In genomic region chr17:7252176-7253043, GRCh38 we compare ENCODE assay signal across 8 cellular contexts. TPM values are rescaled to one million over a fixed set of nuclear protein-coding genes. Genes with fewer than 3 reads are reported as not detected.
DNase-seq lines count a peak whose midpoint lies in the region; ATAC-seq and TF ChIP-seq lines count a peak whose summit lies in the region.

A gene with protein sequence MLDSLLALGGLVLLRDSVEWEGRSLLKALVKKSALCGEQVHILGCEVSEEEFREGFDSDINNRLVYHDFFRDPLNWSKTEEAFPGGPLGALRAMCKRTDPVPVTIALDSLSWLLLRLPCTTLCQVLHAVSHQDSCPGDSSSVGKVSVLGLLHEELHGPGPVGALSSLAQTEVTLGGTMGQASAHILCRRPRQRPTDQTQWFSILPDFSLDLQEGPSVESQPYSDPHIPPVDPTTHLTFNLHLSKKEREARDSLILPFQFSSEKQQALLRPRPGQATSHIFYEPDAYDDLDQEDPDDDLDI (plus strand): TSS chr17:7252215. CDS start chr17:7252551, 336 bp downstream.

- DNase-seq in CD14-positive monocyte (ENCODE audit: low spot score), result peak; percentile 96
- DNase-seq in NCI-H748 (lab: John Stamatoyannopoulos, UW; ENCODE audit: unreplicated experiment), result peak; percentile 97
- peak; percentile 79 to 81 for DNase-seq in activated CD4-positive, alpha-beta T cell treated with anti-CD3 and anti-CD28 coated beads, Interleukin-2, amount 50 U/mL, for 4 hours
- peak; percentile 95 to 97 for DNase-seq in lung microvascular endothelial cell (ENCODE audit: low read depth in 2 of 2)
- peak; percentile 72 for DNase-seq in stimulated activated CD8-positive, alpha-beta memory T cell treated with anti-CD3 and anti-CD28 coated beads, Interleukin-12 subunit alpha, Interleukin-12 subunit beta, amount 100 ng/mL, for 24 hours (ENCODE audit: extremely low read depth)

- H3K4me1 ChIP-seq in ectodermal cell (ENCODE audit: control insufficient read depth, insufficient read depth, low read length), result peaks cover 20% of the 10 kb centered on the region

- peak within 1 kb of the TSS; percentile 91 for H3K4me3 ChIP-seq in ectodermal cell (ENCODE audit: insufficient read depth, low read depth, low read length)

- peaks cover 18% of the 10 kb centered on the region for H3K36me3 ChIP-seq in ectodermal cell (ENCODE audit: control insufficient read depth, insufficient read depth, low read length)

- peak within 1 kb of the TSS; percentile 99 for H3K27ac ChIP-seq in ectodermal cell (ENCODE audit: insufficient read depth, low read depth, low read length, poor library complexity, severe bottlenecking)

- ATAC-seq in GM19324 (IDR thresholded peaks at IDR 0.05; ENCODE audit: low FRiP score, unreplicated experiment) (peak; percentile 60), HG03460 (IDR thresholded peaks at IDR 0.05; ENCODE audit: unreplicated experiment) (peak; percentile 58)

- H3K27me3 ChIP-seq in ectodermal cell (ENCODE audit: control insufficient read depth, insufficient read depth, low read length, poor library complexity, severe bottlenecking), result no peaks in the 10 kb centered on the region

- peaks cover 29 to 41% of the 10 kb centered on the region in 2 donors for H3K36me3 Mint-ChIP-seq in CD14-positive monocyte

- peak within 1 kb of the TSS; percentile 99 to 100 (median 100) for H3K27ac Mint-ChIP-seq in CD14-positive monocyte

- peak within 1 kb of the TSS; percentile 90 to 95 for H3K4me3 Mint-ChIP-seq in CD14-positive monocyte

- WGBS in ectodermal cell, 2 experiments, result 2% methylated on average over 55 of the region's 55 CpGs

- peaks cover 34% of the 10 kb centered on the region for H3K4me1 Mint-ChIP-seq in CD14-positive monocyte

- no peaks in the 10 kb centered on the region for H3K9me3 ChIP-seq in ectodermal cell (ENCODE audit: control insufficient read depth, low read length)

- H3K27me3 Mint-ChIP-seq in CD14-positive monocyte (ENCODE audit: low read depth in 3 of 3), result no peaks in the 10 kb centered on the region

- H3K9me3 Mint-ChIP-seq in CD14-positive monocyte, result no peaks in the 10 kb centered on the region

- TF ChIP-seq CTCF in CD14-positive monocyte (IDR thresholded peaks at IDR 0.05), result peak; percentile 28

- intact Hi-C loops in CD14-positive monocyte (cut with micrococcal nuclease), result loop anchor here (2.0 to 10.0 kb wide), 5 partner anchors 35 to 312 kb away; partner anchors contain the start of genes EIF5A (in 2 of the 2), ACADVL (in 1 of the 2), DLG4 (in 1 of the 2) and SENP3 (in 1 of the 2)

RNA-seq across cellular contexts. Expression of the gene that starts here (rescaled TPM):
- 10 to 100 TPM; 44.1 to 49.5 TPM for polyA plus RNA-seq in CD14-positive monocyte
- polyA plus RNA-seq in ectodermal cell (2013, experiment 1 of 4), result 81.5 TPM
- 74.1 TPM for polyA plus RNA-seq in ectodermal cell (2013, experiment 2 of 4)
- 62.5 TPM for polyA plus RNA-seq in ectodermal cell (2013, experiment 3 of 4)
- polyA plus RNA-seq in ectodermal cell (2013, experiment 4 of 4), result 69.5 TPM
- total RNA-seq in lung microvascular endothelial cell, result 26.6 and 32.7 TPM in 2 replicates

Comparison
In these comparisons a context has a peak if more than half of its experiments do, and no peak if none do; other contexts are left out.
1. Peak in every context shown above with its lines: DNase-seq, ATAC-seq, H3K4me3 ChIP-seq and H3K27ac ChIP-seq.